1 cellular context compared by ENCODE assay signal in genomic region chr7:107943018-107943417, GRCh38.
A peak's percentile ranks its signal among the peaks of the same experiment; 100 is the strongest.
TF ChIP-seq lines count a peak whose summit lies in the region.

No MANE protein-coding gene starts in this region.

TF ChIP-seq in HepG2, 621 proteins besides CTCF, POLR2A, EP300 and RAD21:
- TF ChIP-seq ELF4 (CRISPR knock-in tag; IDR thresholded peaks at IDR 0.05; ENCODE audit: borderline replicate concordance) (no peak), ZNF414 (CRISPR knock-in tag; IDR thresholded peaks at IDR 0.05) (no peak), MAFF (IDR thresholded peaks at IDR 0.05; ENCODE audit: low read depth, low read length) (peak; percentile 62; the same call in 1 of the 2 replicates), FOXO1 (CRISPR knock-in tag; IDR thresholded peaks at IDR 0.05) (no peak), ZNF430 (CRISPR knock-in tag; IDR thresholded peaks at IDR 0.05) (no peak), ZEB1 (IDR thresholded peaks at IDR 0.05; ENCODE audit: insufficient replicate concordance, low read depth) (no peak), CEBPB (IDR thresholded peaks at IDR 0.05; ENCODE audit: borderline replicate concordance, low read depth, low read length) (no peak), TCF7L2 (IDR thresholded peaks at IDR 0.05; ENCODE audit: low read depth, low read length) (no peak), SALL1 (CRISPR knock-in tag; IDR thresholded peaks at IDR 0.05) (no peak), MAFK (conservative IDR thresholded peaks at IDR 0.05 in 1 of 2, IDR thresholded peaks at IDR 0.05 in 1 of 2; ENCODE audit: low read length in 2 of 2) (peak; percentile 43 to 75; a peak in 2 of 4 replicates), ZNF749 (CRISPR knock-in tag; IDR thresholded peaks at IDR 0.05; ENCODE audit: borderline replicate concordance) (no peak)
- TF ChIP-seq, protein P1, sequence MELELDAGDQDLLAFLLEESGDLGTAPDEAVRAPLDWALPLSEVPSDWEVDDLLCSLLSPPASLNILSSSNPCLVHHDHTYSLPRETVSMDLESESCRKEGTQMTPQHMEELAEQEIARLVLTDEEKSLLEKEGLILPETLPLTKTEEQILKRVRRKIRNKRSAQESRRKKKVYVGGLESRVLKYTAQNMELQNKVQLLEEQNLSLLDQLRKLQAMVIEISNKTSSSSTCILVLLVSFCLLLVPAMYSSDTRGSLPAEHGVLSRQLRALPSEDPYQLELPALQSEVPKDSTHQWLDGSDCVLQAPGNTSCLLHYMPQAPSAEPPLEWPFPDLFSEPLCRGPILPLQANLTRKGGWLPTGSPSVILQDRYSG (CRISPR knock-in tag; IDR thresholded peaks at IDR 0.05): no peak
- TF ChIP-seq, protein P2, sequence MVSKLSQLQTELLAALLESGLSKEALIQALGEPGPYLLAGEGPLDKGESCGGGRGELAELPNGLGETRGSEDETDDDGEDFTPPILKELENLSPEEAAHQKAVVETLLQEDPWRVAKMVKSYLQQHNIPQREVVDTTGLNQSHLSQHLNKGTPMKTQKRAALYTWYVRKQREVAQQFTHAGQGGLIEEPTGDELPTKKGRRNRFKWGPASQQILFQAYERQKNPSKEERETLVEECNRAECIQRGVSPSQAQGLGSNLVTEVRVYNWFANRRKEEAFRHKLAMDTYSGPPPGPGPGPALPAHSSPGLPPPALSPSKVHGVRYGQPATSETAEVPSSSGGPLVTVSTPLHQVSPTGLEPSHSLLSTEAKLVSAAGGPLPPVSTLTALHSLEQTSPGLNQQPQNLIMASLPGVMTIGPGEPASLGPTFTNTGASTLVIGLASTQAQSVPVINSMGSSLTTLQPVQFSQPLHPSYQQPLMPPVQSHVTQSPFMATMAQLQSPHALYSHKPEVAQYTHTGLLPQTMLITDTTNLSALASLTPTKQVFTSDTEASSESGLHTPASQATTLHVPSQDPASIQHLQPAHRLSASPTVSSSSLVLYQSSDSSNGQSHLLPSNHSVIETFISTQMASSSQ (IDR thresholded peaks at IDR 0.05; ENCODE audit: low read depth): no peak
- TF ChIP-seq, protein P2 (CRISPR knock-in tag; IDR thresholded peaks at IDR 0.05; ENCODE audit: borderline replicate concordance): no peak
